In genomic region chr7:159030490-159031134, GRCh38 we compare ENCODE assay signal across 8 cellular contexts.
A peak's percentile ranks its signal among the peaks of the same experiment; 100 is the strongest.
DNase-seq lines count a peak whose midpoint lies in the region; ATAC-seq lines count a peak whose summit lies in the region.

No MANE protein-coding gene starts in this region.

- no peak for ATAC-seq in central memory CD8-positive, alpha-beta T cell (replicated peaks; ENCODE audit: extremely low read depth, poor library complexity, severe bottlenecking)
- peak; percentile 24 for ATAC-seq in stimulated activated naive CD8-positive, alpha-beta T cell treated with anti-CD3 and anti-CD28 coated beads, Interleukin-15, Interleukin-2, amounts not matched to agents 100 U/mL and 50 U/mL, for 24 hours
- ATAC-seq in GM19467 (IDR thresholded peaks at IDR 0.05; ENCODE audit: unreplicated experiment), result no peak
- no peak for ATAC-seq in HG03354 (IDR thresholded peaks at IDR 0.05; ENCODE audit: poor library complexity, severe bottlenecking, unreplicated experiment)

- peaks cover 11% of the 10 kb centered on the region for H3K27me3 Mint-ChIP-seq in T-helper 2 cell treated with Interferon-gamma antibody and Interleukin-4, amounts not matched to agents 5 μg/mL and 100 μg/mL, for 36 hours (ENCODE audit: low read depth)
- H3K27me3 Mint-ChIP-seq in central memory CD8-positive, alpha-beta T cell, result peaks cover 38% of the 10 kb centered on the region

- DNase-seq in T-helper 2 cell treated with Interferon-gamma antibody and Interleukin-4, amounts not matched to agents 5 μg/mL and 100 μg/mL, for 36 hours (ENCODE audit: low spot score), result no peak
- DNase-seq in T-helper 2 cell (no peak), NOMO-1 treated with DMSO at 0.1 percent for 48 hours (lab: John Stamatoyannopoulos, UW; ENCODE audit: unreplicated experiment) (peak; percentile 36), kidney tubule cell (ENCODE audit: low spot score) (peak; percentile 56)
- DNase-seq in central memory CD8-positive, alpha-beta T cell (ENCODE audit: low spot score in 2 of 2), result peak; percentile 6 to 8
- DNase-seq in stimulated activated naive CD8-positive, alpha-beta T cell treated with anti-CD3 and anti-CD28 coated beads, Interleukin-15, Interleukin-2, amounts not matched to agents 100 U/mL and 50 U/mL, for 24 hours, result peak; percentile 28

- H3K9me3 Mint-ChIP-seq in T-helper 2 cell treated with Interferon-gamma antibody and Interleukin-4, amounts not matched to agents 5 μg/mL and 100 μg/mL, for 36 hours, result no peaks in the 10 kb centered on the region
- H3K9me3 Mint-ChIP-seq in central memory CD8-positive, alpha-beta T cell, result no peaks in the 10 kb centered on the region

- peak overlapping the region; percentile 59 for H3K4me3 Mint-ChIP-seq in T-helper 2 cell treated with Interferon-gamma antibody and Interleukin-4, amounts not matched to agents 5 μg/mL and 100 μg/mL, for 36 hours
- peak overlapping the region; percentile 40 for H3K4me3 Mint-ChIP-seq in central memory CD8-positive, alpha-beta T cell

- H3K36me3 Mint-ChIP-seq in T-helper 2 cell treated with Interferon-gamma antibody and Interleukin-4, amounts not matched to agents 5 μg/mL and 100 μg/mL, for 36 hours (ENCODE audit: low read depth), result no peaks in the 10 kb centered on the region
- H3K36me3 Mint-ChIP-seq in central memory CD8-positive, alpha-beta T cell (ENCODE audit: insufficient read depth), result no peaks in the 10 kb centered on the region

- no peak overlapping the region for H3K27ac Mint-ChIP-seq in T-helper 2 cell treated with Interferon-gamma antibody and Interleukin-4, amounts not matched to agents 5 μg/mL and 100 μg/mL, for 36 hours
- no peak overlapping the region for H3K27ac Mint-ChIP-seq in central memory CD8-positive, alpha-beta T cell (ENCODE audit: low read depth)

- peaks cover 9% of the 10 kb centered on the region for H3K4me1 Mint-ChIP-seq in T-helper 2 cell treated with Interferon-gamma antibody and Interleukin-4, amounts not matched to agents 5 μg/mL and 100 μg/mL, for 36 hours (ENCODE audit: low read depth)
- peaks cover 6% of the 10 kb centered on the region for H3K4me1 Mint-ChIP-seq in central memory CD8-positive, alpha-beta T cell

Comparison
In these comparisons a context has a peak if more than half of its experiments do, and no peak if none do; other contexts are left out.
1. DNase-seq: peak in NOMO-1 treated with DMSO at 0.1 percent for 48 hours (single experiment), central memory CD8-positive, alpha-beta T cell (2 of 2), kidney tubule cell (single experiment) and stimulated activated naive CD8-positive, alpha-beta T cell treated with anti-CD3 and anti-CD28 coated beads, Interleukin-15, Interleukin-2, amounts not matched to agents 100 U/mL and 50 U/mL, for 24 hours (single experiment); none in T-helper 2 cell treated with Interferon-gamma antibody and Interleukin-4, amounts not matched to agents 5 μg/mL and 100 μg/mL, for 36 hours (single experiment) and T-helper 2 cell (0 of 5).